In the genomic region with DNA sequence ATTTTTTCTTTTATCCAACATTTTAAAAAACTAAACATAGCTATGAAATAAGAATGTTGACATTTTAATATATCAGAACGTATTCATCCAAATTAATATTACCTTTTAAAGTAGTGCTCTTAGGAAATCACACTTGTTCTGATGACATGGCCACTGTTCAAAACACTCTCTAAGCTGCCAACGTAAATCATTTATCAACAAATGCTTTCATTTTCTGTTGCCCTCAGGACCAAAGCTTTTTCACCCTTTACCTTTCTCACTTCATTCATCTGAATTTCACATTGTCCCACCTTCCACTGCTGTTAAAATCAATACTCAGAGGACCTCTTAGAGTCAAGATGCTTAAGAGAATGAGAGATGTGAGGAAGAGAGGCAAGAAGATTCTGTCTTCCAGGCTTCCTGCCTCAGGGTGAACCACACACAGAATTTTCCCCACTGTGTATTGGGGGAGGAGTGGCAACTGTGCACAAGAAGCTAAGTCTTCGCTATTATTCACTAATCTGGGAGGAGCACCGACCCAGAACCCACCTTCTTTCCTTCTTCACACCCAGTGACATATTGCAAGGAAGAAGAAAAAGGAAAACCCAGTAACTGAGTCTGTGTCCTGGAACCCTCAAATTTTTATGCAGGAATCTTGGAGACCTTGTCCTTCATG, we compare ENCODE assay signal across 10 cellular contexts. TPM values are rescaled to one million over a fixed set of nuclear protein-coding genes. Genes with fewer than 3 reads are reported as not detected.
DNase-seq lines count a peak whose midpoint lies in the region; TF ChIP-seq lines count a peak whose summit lies in the region.
"Had no signal": no experiment of that assay in that cellular context is flagged by ENCODE, and none has a peak within 500 bp of the region (broad histone marks: within the 10 kb centered on the region; RNA-seq: fewer than 3 reads in every experiment).

No MANE protein-coding gene starts in this region.

- H3K9ac ChIP-seq in colonic mucosa (ENCODE audit: low read depth in 2 of 2, low read length in 2 of 2): no peak overlapping the region

- H3K4me3 Mint-ChIP-seq in progenitor cell of endocrine pancreas (ENCODE audit: low read depth): no peak overlapping the region

- peaks cover 9% of the 10 kb centered on the region for H3K9me3 Mint-ChIP-seq in progenitor cell of endocrine pancreas (ENCODE audit: low read depth)

- no peaks in the 10 kb centered on the region for H3K27me3 Mint-ChIP-seq in progenitor cell of endocrine pancreas

- peaks cover 31% of the 10 kb centered on the region for H3K36me3 Mint-ChIP-seq in progenitor cell of endocrine pancreas (ENCODE audit: insufficient read depth)

- POLR2A ChIA-PET in HEK293 (lab: Yijun Ruan, JAX): interaction anchor here (1.4 to 3.7 kb wide), 3 partner anchors 21 to 99 kb away, joined by 4 to 12 read pairs (median 4); partner anchors contain the start of genes HIBADH and TAX1BP1

- H3K27me3 ChIP-seq in ascending aorta (no peaks in the 10 kb centered on the region), colonic mucosa (no peaks in the 10 kb centered on the region), Peyer's patch (no peaks in the 10 kb centered on the region)

- no peaks in the 10 kb centered on the region for H3K9me3 ChIP-seq in HEK293 (ENCODE audit: control insufficient read depth, insufficient read depth, low read depth, low read length)
- no peaks in the 10 kb centered on the region for H3K9me3 ChIP-seq in ascending aorta
- H3K9me3 ChIP-seq in colonic mucosa: no peaks in the 10 kb centered on the region
- no peaks in the 10 kb centered on the region for H3K9me3 ChIP-seq in Peyer's patch

- no peak overlapping the region for H3K27ac Mint-ChIP-seq in progenitor cell of endocrine pancreas

- TF ChIP-seq POLR2A in Peyer's patch (IDR thresholded peaks at IDR 0.05): no peak

- H3K36me3 ChIP-seq in HEK293 (ENCODE audit: control insufficient read depth in 2 of 2, insufficient read depth in 1 of 2, low read length in 2 of 2) (no peaks in the 10 kb centered on the region; a peak in 1 of 3 replicates), ascending aorta (no peaks in the 10 kb centered on the region), colonic mucosa (no peaks in the 10 kb centered on the region), Peyer's patch (no peaks in the 10 kb centered on the region)

- H3K4me1 ChIP-seq in HEK293 (ENCODE audit: control insufficient read depth, insufficient read depth, low read length) (peaks cover 17% of the 10 kb centered on the region), ascending aorta (peaks cover 0 to 6% of the 10 kb centered on the region in 2 donors), colonic mucosa (no peaks in the 10 kb centered on the region), Peyer's patch (peaks cover 0 to 10% (median 4%) of the 10 kb centered on the region in 4 donors)

- intact Hi-C loops in ascending aorta (cut with DNase I): no loop called here
- intact Hi-C loops in colonic mucosa (cut with DNase I): no loop called here

- no peak overlapping the region for H3K4me3 ChIP-seq in HEK293 (ENCODE audit: low read depth, low read length)
- peak overlapping the region in 1 of 2 donors; percentile 3 for H3K4me3 ChIP-seq in ascending aorta
- H3K4me3 ChIP-seq in colonic mucosa: no peak overlapping the region
- H3K4me3 ChIP-seq in Peyer's patch: no peak overlapping the region
- H3K4me3 ChIP-seq: lung had no signal

- H3K4me1 Mint-ChIP-seq in progenitor cell of endocrine pancreas (ENCODE audit: low read depth): peaks cover 15% of the 10 kb centered on the region

- peak; percentile 62 for DNase-seq in ELR (ENCODE audit: low read depth)
- DNase-seq in ascending aorta (ENCODE audit: low spot score in 2 of 2): no peak
- DNase-seq in lung microvascular endothelial cell (ENCODE audit: low read depth in 2 of 2): peak; percentile 29 to 69
- DNase-seq in colonic mucosa: no peak
- no peak for DNase-seq in activated gamma-delta T cell treated with Interleukin-2 at 50 U/mL for 16 hours
- DNase-seq in progenitor cell of endocrine pancreas (ENCODE audit: low spot score, unreplicated experiment): no peak
- DNase-seq in Peyer's patch: no peak
- DNase-seq: activated CD4-positive, CD25-positive, alpha-beta regulatory T cell had no signal

- CTCF ChIA-PET in HEK293 (lab: Yijun Ruan, JAX): interaction anchor here (0.6 to 1.8 kb wide), 21 partner anchors 10 to 524 kb away, joined by 3 to 7 read pairs (median 4); partner anchors contain the start of gene HIBADH

- no peak for TF ChIP-seq CTCF in HEK293 (tag by site-specific recombination; IDR thresholded peaks at IDR 0.05)
- no peak for TF ChIP-seq CTCF in ascending aorta (IDR thresholded peaks at IDR 0.05)
- no peak for TF ChIP-seq CTCF in colonic mucosa (IDR thresholded peaks at IDR 0.05)
- TF ChIP-seq CTCF in progenitor cell of endocrine pancreas (IDR thresholded peaks at IDR 0.05; ENCODE audit: unreplicated experiment): no peak
- TF ChIP-seq CTCF in Peyer's patch (IDR thresholded peaks at IDR 0.05): no peak

- H3K27ac ChIP-seq in HEK293 (ENCODE audit: extremely low read depth, low read depth, low read length) (peak overlapping the region; percentile 42), ascending aorta (peak overlapping the region; percentile 33 to 34), colonic mucosa (no peak overlapping the region), Peyer's patch (no peak overlapping the region)

TF ChIP-seq in HEK293, 187 proteins besides CTCF, POLR2A, EP300 and RAD21:
- TF ChIP-seq ZNF561 (tag by site-specific recombination; IDR thresholded peaks at IDR 0.05; ENCODE audit: borderline replicate concordance) (no peak), ZNF169 (tag by site-specific recombination; IDR thresholded peaks at IDR 0.05) (no peak), ZSCAN30 (tag by site-specific recombination; IDR thresholded peaks at IDR 0.05) (no peak), MEIS1 (CRISPR knock-in tag; IDR thresholded peaks at IDR 0.05; ENCODE audit: borderline replicate concordance) (no peak), ZNF521 (tag by site-specific recombination; IDR thresholded peaks at IDR 0.05) (no peak), ZNF664 (tag by site-specific recombination; IDR thresholded peaks at IDR 0.05) (no peak), ZNF670 (tag by site-specific recombination; IDR thresholded peaks at IDR 0.05; ENCODE audit: low read depth) (no peak), MZF1 (tag by site-specific recombination; IDR thresholded peaks at IDR 0.05; ENCODE audit: borderline replicate concordance) (no peak)
- TF ChIP-seq, protein P1, sequence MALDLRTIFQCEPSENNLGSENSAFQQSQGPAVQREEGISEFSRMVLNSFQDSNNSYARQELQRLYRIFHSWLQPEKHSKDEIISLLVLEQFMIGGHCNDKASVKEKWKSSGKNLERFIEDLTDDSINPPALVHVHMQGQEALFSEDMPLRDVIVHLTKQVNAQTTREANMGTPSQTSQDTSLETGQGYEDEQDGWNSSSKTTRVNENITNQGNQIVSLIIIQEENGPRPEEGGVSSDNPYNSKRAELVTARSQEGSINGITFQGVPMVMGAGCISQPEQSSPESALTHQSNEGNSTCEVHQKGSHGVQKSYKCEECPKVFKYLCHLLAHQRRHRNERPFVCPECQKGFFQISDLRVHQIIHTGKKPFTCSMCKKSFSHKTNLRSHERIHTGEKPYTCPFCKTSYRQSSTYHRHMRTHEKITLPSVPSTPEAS (tag by site-specific recombination; IDR thresholded peaks at IDR 0.05): no peak

RNA-seq across cellular contexts. Expression of gene HIBADH, which starts 21.0 kb away (rescaled TPM):
- total RNA-seq in ascending aorta (10.6 TPM), lung microvascular endothelial cell (19.2 and 20.5 TPM in 2 replicates), colonic mucosa (10 to 100 TPM; 28.2 to 44.4 TPM), progenitor cell of endocrine pancreas (23.2 and 25.3 TPM in 2 replicates), Peyer's patch (10 to 100 TPM; 31.3 to 39.6 (median 33.7) TPM)

Comparison
In these comparisons a context has a peak if more than half of its experiments do, and no peak if none do; other contexts are left out.
1. DNase-seq: peak in ELR (single experiment) and lung microvascular endothelial cell (2 of 2); none in ascending aorta (0 of 2), colonic mucosa (single experiment), activated gamma-delta T cell treated with Interleukin-2 at 50 U/mL for 16 hours (single experiment), progenitor cell of endocrine pancreas (single experiment) and Peyer's patch (0 of 3).
2. H3K27ac ChIP-seq: peak in HEK293 (single experiment) and ascending aorta (2 of 2); none in colonic mucosa (single experiment) and Peyer's patch (0 of 4).